1 cellular context compared by ENCODE assay signal in genomic region chr2:170928824-170929685, GRCh38.
TF ChIP-seq lines count a peak whose summit lies in the region.

Gene GORASP2 (plus strand): TSS chr2:170929253. CDS start chr2:170929341, 88 bp downstream.

TF ChIP-seq in HepG2, 621 proteins besides CTCF, POLR2A, EP300 and RAD21 (continued from another document and continues in another):
- TF ChIP-seq ZBTB14 (CRISPR knock-in tag; IDR thresholded peaks at IDR 0.05) = peak; percentile 48; the same call in 1 of the 2 replicates
- peak; percentile 90 for TF ChIP-seq ZNF546 (CRISPR knock-in tag; conservative IDR thresholded peaks at IDR 0.05)
- no peak for TF ChIP-seq GABPA (IDR thresholded peaks at IDR 0.05; ENCODE audit: low read depth, low read length)
- TF ChIP-seq GABPA (CRISPR knock-in tag; IDR thresholded peaks at IDR 0.05; ENCODE audit: low read depth) = peak; percentile 75
- TF ChIP-seq NFAT5 (CRISPR knock-in tag; IDR thresholded peaks at IDR 0.05) = peak; percentile 64; the same call in 1 of the 2 replicates
- TF ChIP-seq ZSCAN29 (CRISPR knock-in tag; conservative IDR thresholded peaks at IDR 0.05) = peak; percentile 14; the same call in 1 of the 2 replicates
- TF ChIP-seq MEIS1 (CRISPR knock-in tag; IDR thresholded peaks at IDR 0.05; ENCODE audit: borderline replicate concordance) = no peak; the same call in 1 of the 2 replicates
- peak; percentile 97 for TF ChIP-seq ZNF639 (CRISPR knock-in tag; conservative IDR thresholded peaks at IDR 0.05)
- TF ChIP-seq ZNF672 (CRISPR knock-in tag; IDR thresholded peaks at IDR 0.05) = peak; percentile 96
- peak; percentile 22; the same call in 1 of the 2 replicates for TF ChIP-seq ZNF468 (CRISPR knock-in tag; IDR thresholded peaks at IDR 0.05)
- peak; percentile 20; the same call in 1 of the 2 replicates for TF ChIP-seq KLF12 (CRISPR knock-in tag; IDR thresholded peaks at IDR 0.05; ENCODE audit: borderline replicate concordance)
- peak; percentile 93; the same call in 1 of the 2 replicates for TF ChIP-seq ZNF607 (CRISPR knock-in tag; IDR thresholded peaks at IDR 0.05; ENCODE audit: borderline replicate concordance)
- no peak for TF ChIP-seq HMGA1 (CRISPR knock-in tag; conservative IDR thresholded peaks at IDR 0.05)
- TF ChIP-seq FOXJ3 (CRISPR knock-in tag; IDR thresholded peaks at IDR 0.05; ENCODE audit: borderline replicate concordance) = peak; percentile 59; the same call in 1 of the 2 replicates
- peak; percentile 88; the same call in 1 of the 2 replicates for TF ChIP-seq BRD4 (CRISPR knock-in tag; IDR thresholded peaks at IDR 0.05)
- peak; percentile 91; the same call in 1 of the 2 replicates for TF ChIP-seq ZNF430 (CRISPR knock-in tag; IDR thresholded peaks at IDR 0.05)
- peak; percentile 94 for TF ChIP-seq ZNF761 (CRISPR knock-in tag; conservative IDR thresholded peaks at IDR 0.05)
- peak; percentile 92 for TF ChIP-seq HNF1B (CRISPR knock-in tag; IDR thresholded peaks at IDR 0.05)
- no peak; the same call in 1 of the 2 replicates for TF ChIP-seq ONECUT2 (CRISPR knock-in tag; IDR thresholded peaks at IDR 0.05)
- peak; percentile 75 for TF ChIP-seq MTERF4 (CRISPR knock-in tag; IDR thresholded peaks at IDR 0.05)
- peak; percentile 93 for TF ChIP-seq ZNF407 (CRISPR knock-in tag; IDR thresholded peaks at IDR 0.05; ENCODE audit: not compliant biosample characterization)
- peak; percentile 100 for TF ChIP-seq STAT6 (CRISPR knock-in tag; IDR thresholded peaks at IDR 0.05; ENCODE audit: borderline replicate concordance)
- TF ChIP-seq ZNF841 (CRISPR knock-in tag; IDR thresholded peaks at IDR 0.05; ENCODE audit: borderline replicate concordance) = peak; percentile 74; the same call in 1 of the 2 replicates
- 0 out of 2 replicates have a peak, but pooled peaks have one; percentile 60 for TF ChIP-seq SRY (CRISPR knock-in tag; IDR thresholded peaks at IDR 0.05)
- TF ChIP-seq MEF2D (CRISPR knock-in tag; IDR thresholded peaks at IDR 0.05) = peak; percentile 91
- no peak for TF ChIP-seq ATF5 (CRISPR knock-in tag; IDR thresholded peaks at IDR 0.05; ENCODE audit: low read depth)
- TF ChIP-seq THRA (CRISPR knock-in tag; IDR thresholded peaks at IDR 0.05; ENCODE audit: borderline replicate concordance) = peak; percentile 87
- TF ChIP-seq FOXA1 (IDR thresholded peaks at IDR 0.05) = no peak
- TF ChIP-seq FOXA1 (CRISPR knock-in tag; IDR thresholded peaks at IDR 0.05) = no peak; the same call in 1 of the 2 replicates
